In the genomic region with DNA sequence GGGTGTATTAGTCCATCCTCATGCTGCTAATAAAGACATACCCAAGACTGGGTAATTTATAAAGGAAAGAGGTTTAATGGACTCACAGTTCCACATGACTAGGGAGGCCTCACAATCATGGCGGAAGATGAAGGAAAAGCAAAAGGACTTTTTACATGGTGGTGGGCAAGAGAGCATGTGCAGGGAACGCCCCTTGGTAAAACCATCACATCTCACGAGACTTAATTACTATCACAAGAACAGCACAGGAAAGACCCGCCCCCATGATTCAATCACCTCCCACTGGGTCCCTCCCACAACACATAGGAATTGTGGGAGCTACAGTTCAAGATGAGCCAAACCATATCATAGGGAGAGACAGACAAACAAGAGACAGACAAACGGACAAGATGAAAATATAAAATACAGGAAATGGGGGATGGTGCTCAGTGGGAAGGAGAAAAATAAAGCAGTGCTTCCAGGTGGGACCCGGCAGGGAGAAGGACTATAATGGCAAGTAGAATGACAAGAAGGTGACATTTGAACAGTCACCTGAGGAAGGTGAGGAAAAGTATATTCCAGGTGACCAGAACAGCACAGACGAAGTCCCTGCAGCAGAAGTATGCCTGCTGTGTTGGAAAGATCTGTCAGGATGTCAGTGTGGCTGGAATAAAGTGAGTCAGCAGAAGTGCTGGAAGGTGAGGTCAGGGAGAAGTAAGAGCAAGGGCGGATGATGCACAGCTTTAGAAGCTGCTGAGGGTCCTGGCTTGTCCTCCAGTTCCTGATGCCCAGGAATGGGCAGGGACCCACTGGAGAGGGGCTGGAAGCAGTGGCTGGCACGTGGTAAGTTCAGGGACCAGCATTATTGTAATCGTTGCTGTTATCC, we compare ENCODE assay signal across 24 cellular contexts.
DNase-seq lines count a peak whose midpoint lies in the region; ATAC-seq and TF ChIP-seq lines count a peak whose summit lies in the region.
"Had no signal": no experiment of that assay in that cellular context is flagged by ENCODE, and none has a peak within 500 bp of the region (broad histone marks: within the 10 kb centered on the region; RNA-seq: fewer than 3 reads in every experiment).

No MANE protein-coding gene starts in this region.

- H3K4me1 Mint-ChIP-seq in glutamatergic neuron (ENCODE audit: low read depth, unreplicated experiment), result peaks cover under 1% of the 10 kb centered on the region
- H3K4me1 Mint-ChIP-seq in activated T-cell treated with anti-CD3 and anti-CD28 coated beads, Interleukin-2, amount 50 U/mL, for 4 hours (ENCODE audit: low read depth), result peaks cover 2% of the 10 kb centered on the region
- H3K4me1 Mint-ChIP-seq: activated CD4-positive, alpha-beta T cell treated with anti-CD3 and anti-CD28 coated beads, Interleukin-2, amount 10 ng/mL, durations not matched to agents 7 days and 5 days had no signal

- WGBS in IMR-90 (ENCODE audit: extremely low coverage in 2 of 2, insufficient read length in 1 of 2), 2 experiments, result 77% methylated on average over 3 of the region's 10 CpGs; no CpG with 5 or more reads in 1 of the 2 experiments

- H4K91ac ChIP-seq in IMR-90 (ENCODE audit: insufficient read depth, low read depth, low read length), result no peak overlapping the region

- DNase-seq in Caki2 (ENCODE audit: low read depth) (peak; percentile 22), IMR-90 (peak; percentile 58), amniotic epithelial cell (ENCODE audit: low read depth) (peak; percentile 23), glutamatergic neuron (no peak), Kasumi-1 (lab: John Stamatoyannopoulos, UW) (no peak), COR-L47 (lab: John Stamatoyannopoulos, UW) (no peak)
- DNase-seq in activated T-cell treated with anti-CD3 and anti-CD28 coated beads, Interleukin-2, amount 50 U/mL, for 4 hours, result no peak
- DNase-seq: activated CD4-positive, alpha-beta T cell treated with anti-CD3 and anti-CD28 coated beads, Interleukin-2, amount 10 ng/mL, durations not matched to agents 7 days and 5 days; activated T-cell treated with anti-CD3 and anti-CD28 coated beads, Interleukin-2, amount 50 U/mL, for 48 hours; DND-41; effector memory CD8-positive, alpha-beta T cell; left colon; NCI-H2107; NCI-H446 treated with DMSO at 0.1 percent for 48 hours; pancreas; PC-9; small intestine; stimulated activated CD8-positive, alpha-beta memory T cell treated with anti-CD3 and anti-CD28 coated beads, Interleukin-4, amount 100 ng/mL, for 48 hours; stomach; tibial artery had no signal

- no TSS peak for BruUV-seq in IMR-90 (replicated peaks; lab: Mats Ljungman, UMichigan)

- H2AK9ac ChIP-seq in IMR-90 (replicated peaks; ENCODE audit: low read depth, low read length, poor library complexity), result peak overlapping the region; percentile 52

- no peaks in the 10 kb centered on the region for H4K20me1 ChIP-seq in IMR-90 (ENCODE audit: insufficient read depth, low read length)

- no peaks in the 10 kb centered on the region; the same call in 1 of the 2 replicates for H3K9me1 ChIP-seq in IMR-90 (ENCODE audit: insufficient read depth, low read length)

- ATAC-seq in IMR-90 (ENCODE audit: low read depth) (no peak), HG03097 (IDR thresholded peaks at IDR 0.05; ENCODE audit: low FRiP score, unreplicated experiment) (no peak)
- no peak for ATAC-seq in activated T-cell treated with anti-CD3 and anti-CD28 coated beads, Interleukin-2, amount 50 U/mL, for 4 hours
- ATAC-seq: effector memory CD8-positive, alpha-beta T cell; esophagus mucosa; left colon; pancreas had no signal

- H3K4ac ChIP-seq in IMR-90 (ENCODE audit: low read depth, low read length), result no peak overlapping the region

- no peak overlapping the region for H2AK5ac ChIP-seq in IMR-90 (ENCODE audit: low read depth, low read length)

- no peaks in the 10 kb centered on the region for H3K36me3 ChIP-seq in IMR-90 (ENCODE audit: control insufficient read depth, insufficient read depth, low read length)
- H3K36me3 ChIP-seq: pancreas, stomach, tibial artery had no signal

- no peak overlapping the region for H4K8ac ChIP-seq in IMR-90 (ENCODE audit: low read depth in 2 of 2, low read length in 2 of 2)

- peaks cover 4% of the 10 kb centered on the region for H3K27me3 ChIP-seq in IMR-90 (ENCODE audit: control insufficient read depth, insufficient read depth, low read length)
- H3K27me3 ChIP-seq: pancreas had no signal

- H3K9ac ChIP-seq in IMR-90 (ENCODE audit: low read depth, low read length), result no peak overlapping the region

- TF ChIP-seq POLR2A in IMR-90 (IDR thresholded peaks at IDR 0.05; ENCODE audit: low read depth, low read length), result no peak

- dilution Hi-C loops in IMR-90 (cut with HindIII; ENCODE audit: low sequenced_read_pairs, unreplicated experiment), result no loop called here

- no peak overlapping the region for H2BK5ac ChIP-seq in IMR-90 (ENCODE audit: low read depth, low read length, poor library complexity, severe bottlenecking)

- H3K4me1 ChIP-seq in IMR-90 (ENCODE audit: control insufficient read depth, insufficient read depth, low read length), result no peaks in the 10 kb centered on the region
- H3K4me1 ChIP-seq: pancreas, stomach, tibial artery had no signal

- H3K14ac ChIP-seq in IMR-90 (replicated peaks; ENCODE audit: low read depth, low read length), result no peak overlapping the region

- no peak overlapping the region for H3K4me3 Mint-ChIP-seq in glutamatergic neuron (ENCODE audit: unreplicated experiment)
- H3K4me3 Mint-ChIP-seq in activated T-cell treated with anti-CD3 and anti-CD28 coated beads, Interleukin-2, amount 50 U/mL, for 4 hours, result no peak overlapping the region
- H3K4me3 Mint-ChIP-seq: activated CD4-positive, alpha-beta T cell treated with anti-CD3 and anti-CD28 coated beads, Interleukin-2, amount 10 ng/mL, durations not matched to agents 7 days and 5 days; effector memory CD8-positive, alpha-beta T cell; memory B cell had no signal

- intact Hi-C loops in IMR-90 (cut with micrococcal nuclease), result no loop called here

- H3K9me3 Mint-ChIP-seq in glutamatergic neuron (ENCODE audit: unreplicated experiment), result peaks cover 3% of the 10 kb centered on the region
- H3K9me3 Mint-ChIP-seq in activated T-cell treated with anti-CD3 and anti-CD28 coated beads, Interleukin-2, amount 50 U/mL, for 4 hours, result no peaks in the 10 kb centered on the region
- H3K9me3 Mint-ChIP-seq: activated CD4-positive, alpha-beta T cell treated with anti-CD3 and anti-CD28 coated beads, Interleukin-2, amount 10 ng/mL, durations not matched to agents 7 days and 5 days; effector memory CD8-positive, alpha-beta T cell had no signal

- H2BK15ac ChIP-seq in IMR-90 (ENCODE audit: low read depth, low read length), result no peak overlapping the region

- in situ Hi-C loops in Caki2 (cut with HindIII; ENCODE audit: low pct_unique_long_range_greater_than_20kb, low sequenced_read_pairs), result no loop called here
- in situ Hi-C loops in IMR-90 (cut with MboI; ENCODE audit: low sequenced_read_pairs), result loop anchor here (25.0 kb wide), 1 partner anchor 242 kb away; no protein-coding TSS in a partner anchor

- no peak overlapping the region for H3K27ac ChIP-seq in IMR-90 (ENCODE audit: insufficient read depth, low read length)
- H3K27ac ChIP-seq: coronary artery, pancreas, PC-9, stomach, tibial artery had no signal

- no peak overlapping the region for H2AFZ ChIP-seq in IMR-90 (replicated peaks; ENCODE audit: low read length, poor library complexity)
- H2AFZ ChIP-seq: PC-9 had no signal

- POLR2A ChIA-PET in IMR-90 (lab: Charles Lee; ENCODE audit: unreplicated experiment), result no interaction called here

- H3K18ac ChIP-seq in IMR-90 (ENCODE audit: low read depth, low read length), result no peak overlapping the region

- no peak overlapping the region for H2BK120ac ChIP-seq in IMR-90 (ENCODE audit: low read depth, low read length)

- no peak overlapping the region for H2BK20ac ChIP-seq in IMR-90 (ENCODE audit: low read depth, low read length)

- no peaks in the 10 kb centered on the region for H3K9me3 ChIP-seq in IMR-90 (ENCODE audit: control insufficient read depth, insufficient read depth, low read length)
- H3K9me3 ChIP-seq: pancreas, stomach, tibial artery had no signal

- H3K56ac ChIP-seq in IMR-90 (ENCODE audit: extremely low read depth, insufficient read depth, low read length), result no peak overlapping the region

- H3K23ac ChIP-seq in IMR-90 (ENCODE audit: low read depth, low read length), result no peak overlapping the region

- peaks cover 12% of the 10 kb centered on the region for H3K27me3 Mint-ChIP-seq in glutamatergic neuron (ENCODE audit: unreplicated experiment)
- H3K27me3 Mint-ChIP-seq in activated T-cell treated with anti-CD3 and anti-CD28 coated beads, Interleukin-2, amount 50 U/mL, for 4 hours (ENCODE audit: low read depth), result peaks cover 37% of the 10 kb centered on the region

- TF ChIP-seq RAD21 in IMR-90 (IDR thresholded peaks at IDR 0.05; ENCODE audit: low read length), result no peak

- TF ChIP-seq CTCF in IMR-90 (conservative IDR thresholded peaks at IDR 0.05; ENCODE audit: low read depth, low read length) (no peak), glutamatergic neuron (IDR thresholded peaks at IDR 0.05; ENCODE audit: partially characterized antibody, unreplicated experiment) (no peak)

- no peak overlapping the region for H3K4me2 ChIP-seq in IMR-90 (ENCODE audit: low read depth, low read length)
- H3K4me2 ChIP-seq: PC-9 had no signal

- H3K79me1 ChIP-seq in IMR-90 (ENCODE audit: low read depth in 1 of 2, low read length in 2 of 2), result no peaks in the 10 kb centered on the region

- H4K5ac ChIP-seq in IMR-90 (ENCODE audit: low read depth, low read length), result no peak overlapping the region

- CTCF ChIA-PET in IMR-90 (lab: Yijun Ruan, JAX), result no interaction called here

- no peak overlapping the region for H3K4me3 ChIP-seq in IMR-90 (ENCODE audit: insufficient read depth, low read depth, low read length)
- H3K4me3 ChIP-seq: coronary artery, pancreas, PC-9, stomach, tibial artery had no signal

- H3K27ac Mint-ChIP-seq in glutamatergic neuron (ENCODE audit: unreplicated experiment), result peak overlapping the region; percentile 17
- H3K27ac Mint-ChIP-seq: activated CD4-positive, alpha-beta T cell treated with anti-CD3 and anti-CD28 coated beads, Interleukin-2, amount 10 ng/mL, durations not matched to agents 7 days and 5 days; effector memory CD8-positive, alpha-beta T cell; memory B cell had no signal

- peaks cover 6% of the 10 kb centered on the region for H3K36me3 Mint-ChIP-seq in glutamatergic neuron (ENCODE audit: unreplicated experiment)
- no peaks in the 10 kb centered on the region for H3K36me3 Mint-ChIP-seq in activated T-cell treated with anti-CD3 and anti-CD28 coated beads, Interleukin-2, amount 50 U/mL, for 4 hours (ENCODE audit: insufficient read depth)
- H3K36me3 Mint-ChIP-seq: memory B cell had no signal

TF ChIP-seq in IMR-90, 13 proteins besides CTCF, POLR2A, EP300 and RAD21:
- TF ChIP-seq NFE2L2 (IDR thresholded peaks at IDR 0.05; ENCODE audit: low read depth, low read length) (peak; percentile 42; the same call in 1 of the 2 replicates), CHD1 (IDR thresholded peaks at IDR 0.05; ENCODE audit: low read depth, low read length) (no peak), MAFK (IDR thresholded peaks at IDR 0.05; ENCODE audit: low read depth, low read length) (peak; percentile 42; the same call in 1 of the 2 replicates)

Comparison
In these comparisons a context has a peak if more than half of its experiments do, and no peak if none do; other contexts are left out.
1. DNase-seq: peak in Caki2 (single experiment), IMR-90 (single experiment) and amniotic epithelial cell (single experiment); none in glutamatergic neuron (single experiment), Kasumi-1 (0 of 2), activated T-cell treated with anti-CD3 and anti-CD28 coated beads, Interleukin-2, amount 50 U/mL, for 4 hours (single experiment) and COR-L47 (single experiment).